ENCODE assay signal across 32 cellular contexts in genomic region chr22:42836026-42836425, GRCh38.
"Had no signal": no experiment of that assay in that cellular context is flagged by ENCODE, and none has a peak within 500 bp of the region (broad histone marks: within the 10 kb centered on the region; RNA-seq: fewer than 3 reads in every experiment).

No MANE protein-coding gene starts in this region.

- H3K4me3 ChIP-seq: adrenal gland, body of pancreas, breast epithelium had no signal

- H3K4me1 ChIP-seq: body of pancreas, breast epithelium had no signal

- ATAC-seq: activated CD8-positive, alpha-beta T cell treated with anti-CD3 and anti-CD28 coated beads for 36 hours; activated naive CD4-positive, alpha-beta T cell treated with anti-CD3 and anti-CD28 coated beads, Interleukin-2, amount 50 U/mL, for 72 hours; activated T-cell treated with anti-CD3 and anti-CD28 coated beads, Interleukin-2, amount 50 U/mL, for 4 hours; body of pancreas had no signal

- H3K9me3 Mint-ChIP-seq: activated B cell treated with CpG ODN at 0.5 μM for 24 hours; activated CD4-positive, alpha-beta memory T cell treated with anti-CD3 and anti-CD28 coated beads for 36 hours; activated CD4-positive, alpha-beta T cell treated with anti-CD3 and anti-CD28 coated beads, Interleukin-2, amount 10 ng/mL, durations not matched to agents 24 days and 14 days; activated CD8-positive, alpha-beta T cell treated with anti-CD3 and anti-CD28 coated beads for 36 hours; activated naive CD4-positive, alpha-beta T cell treated with anti-CD3 and anti-CD28 coated beads for 36 hours; activated naive CD4-positive, alpha-beta T cell treated with anti-CD3 and anti-CD28 coated beads, Interleukin-2, amount 50 U/mL, for 72 hours; activated naive CD8-positive, alpha-beta T cell treated with anti-CD3 and anti-CD28 coated beads for 36 hours; activated T-cell treated with anti-CD3 and anti-CD28 coated beads, Interleukin-2, amount 50 U/mL, for 4 hours; T-helper 1 cell treated with Interleukin-12 subunit alpha and Interleukin-12 subunit beta and Interleukin-4 antibody, amounts not matched to agents 30 μg/mL and 1 μg/mL, for 36 hours; T-helper 2 cell treated with Interferon-gamma antibody and Interleukin-4, amounts not matched to agents 5 μg/mL and 100 μg/mL, for 36 hours had no signal

- DNase-seq: activated B cell treated with CpG ODN at 0.5 μM for 24 hours; activated CD4-positive, alpha-beta memory T cell treated with anti-CD3 and anti-CD28 coated beads for 36 hours; activated CD4-positive, alpha-beta T cell treated with anti-CD3 and anti-CD28 coated beads for 4 hours; activated CD4-positive, alpha-beta T cell treated with anti-CD3 and anti-CD28 coated beads, Interleukin-2, amount 10 ng/mL, durations not matched to agents 24 days and 14 days; activated CD4-positive, alpha-beta T cell treated with anti-CD3 and anti-CD28 coated beads, Interleukin-2, amount 50 U/mL, for 1 hour; activated CD4-positive, alpha-beta T cell treated with anti-CD3 and anti-CD28 coated beads, Interleukin-2, amount 50 U/mL, for 4 hours; activated CD4-positive, CD25-positive, alpha-beta regulatory T cell treated with anti-CD3 and anti-CD28 coated beads, Interleukin-2, amount 50 U/mL, for 72 hours; activated CD8-positive, alpha-beta T cell treated with anti-CD3 and anti-CD28 coated beads for 36 hours; activated effector memory CD4-positive, alpha-beta T cell treated with anti-CD3 and anti-CD28 coated beads, Interleukin-2, amount 50 U/mL, for 16 hours; activated gamma-delta T cell treated with Interleukin-2 at 50 U/mL for 16 hours; activated naive CD4-positive, alpha-beta T cell; activated naive CD4-positive, alpha-beta T cell treated with anti-CD3 and anti-CD28 coated beads for 36 hours; activated naive CD4-positive, alpha-beta T cell treated with anti-CD3 and anti-CD28 coated beads, Interleukin-2, amount 50 U/mL, for 16 hours; activated naive CD8-positive, alpha-beta T cell treated with anti-CD3 and anti-CD28 coated beads for 36 hours; activated T-cell treated with anti-CD3 and anti-CD28 coated beads for 4 hours; activated T-cell treated with anti-CD3 and anti-CD28 coated beads, Interleukin-2, amount 50 U/mL, for 1 hour; activated T-cell treated with anti-CD3 and anti-CD28 coated beads, Interleukin-2, amount 50 U/mL, for 4 hours; amniotic stem cell; aorta; body of pancreas; brain microvascular endothelial cell; central memory CD4-positive, alpha-beta T cell; SW 1271; T-helper 1 cell; T-helper 2 cell; T-helper 9 cell had no signal

- H3K27me3 Mint-ChIP-seq: activated B cell treated with CpG ODN at 0.5 μM for 24 hours; activated CD4-positive, alpha-beta memory T cell treated with anti-CD3 and anti-CD28 coated beads for 36 hours; activated CD4-positive, alpha-beta T cell treated with anti-CD3 and anti-CD28 coated beads, Interleukin-2, amount 10 ng/mL, durations not matched to agents 24 days and 14 days; activated CD8-positive, alpha-beta T cell treated with anti-CD3 and anti-CD28 coated beads for 36 hours; activated naive CD8-positive, alpha-beta T cell treated with anti-CD3 and anti-CD28 coated beads for 36 hours had no signal

- H3K4me3 Mint-ChIP-seq: activated B cell treated with CpG ODN at 0.5 μM for 24 hours; activated CD4-positive, alpha-beta memory T cell treated with anti-CD3 and anti-CD28 coated beads for 36 hours; activated CD4-positive, alpha-beta T cell treated with anti-CD3 and anti-CD28 coated beads, Interleukin-2, amount 10 ng/mL, durations not matched to agents 24 days and 14 days; activated CD8-positive, alpha-beta T cell treated with anti-CD3 and anti-CD28 coated beads for 36 hours; activated naive CD4-positive, alpha-beta T cell treated with anti-CD3 and anti-CD28 coated beads for 36 hours; activated naive CD8-positive, alpha-beta T cell treated with anti-CD3 and anti-CD28 coated beads for 36 hours; activated T-cell treated with anti-CD3 and anti-CD28 coated beads, Interleukin-2, amount 50 U/mL, for 4 hours; T-helper 1 cell treated with Interleukin-12 subunit alpha and Interleukin-12 subunit beta and Interleukin-4 antibody, amounts not matched to agents 30 μg/mL and 1 μg/mL, for 36 hours; T-helper 2 cell treated with Interferon-gamma antibody and Interleukin-4, amounts not matched to agents 5 μg/mL and 100 μg/mL, for 36 hours had no signal

- H3K27ac Mint-ChIP-seq: activated B cell treated with CpG ODN at 0.5 μM for 24 hours; activated CD4-positive, alpha-beta memory T cell treated with anti-CD3 and anti-CD28 coated beads for 36 hours; activated CD4-positive, alpha-beta T cell treated with anti-CD3 and anti-CD28 coated beads, Interleukin-2, amount 10 ng/mL, durations not matched to agents 24 days and 14 days; activated CD8-positive, alpha-beta T cell treated with anti-CD3 and anti-CD28 coated beads for 36 hours; activated naive CD4-positive, alpha-beta T cell treated with anti-CD3 and anti-CD28 coated beads for 36 hours; activated naive CD4-positive, alpha-beta T cell treated with anti-CD3 and anti-CD28 coated beads, Interleukin-2, amount 50 U/mL, for 72 hours; activated naive CD8-positive, alpha-beta T cell treated with anti-CD3 and anti-CD28 coated beads for 36 hours; T-helper 1 cell treated with Interleukin-12 subunit alpha and Interleukin-12 subunit beta and Interleukin-4 antibody, amounts not matched to agents 30 μg/mL and 1 μg/mL, for 36 hours; T-helper 2 cell treated with Interferon-gamma antibody and Interleukin-4, amounts not matched to agents 5 μg/mL and 100 μg/mL, for 36 hours had no signal

- H3K27me3 ChIP-seq: adrenal gland, body of pancreas, brain microvascular endothelial cell, breast epithelium had no signal

- H3K36me3 ChIP-seq: breast epithelium had no signal

- H3K36me3 Mint-ChIP-seq: activated naive CD4-positive, alpha-beta T cell treated with anti-CD3 and anti-CD28 coated beads, Interleukin-2, amount 50 U/mL, for 72 hours had no signal

- H3K9me3 ChIP-seq: adrenal gland, body of pancreas, breast epithelium had no signal

- H3K27ac ChIP-seq: body of pancreas, brain microvascular endothelial cell, breast epithelium, VCaP had no signal
